Comparison of ENCODE assay signal across 8 cellular contexts in the genomic region with DNA sequence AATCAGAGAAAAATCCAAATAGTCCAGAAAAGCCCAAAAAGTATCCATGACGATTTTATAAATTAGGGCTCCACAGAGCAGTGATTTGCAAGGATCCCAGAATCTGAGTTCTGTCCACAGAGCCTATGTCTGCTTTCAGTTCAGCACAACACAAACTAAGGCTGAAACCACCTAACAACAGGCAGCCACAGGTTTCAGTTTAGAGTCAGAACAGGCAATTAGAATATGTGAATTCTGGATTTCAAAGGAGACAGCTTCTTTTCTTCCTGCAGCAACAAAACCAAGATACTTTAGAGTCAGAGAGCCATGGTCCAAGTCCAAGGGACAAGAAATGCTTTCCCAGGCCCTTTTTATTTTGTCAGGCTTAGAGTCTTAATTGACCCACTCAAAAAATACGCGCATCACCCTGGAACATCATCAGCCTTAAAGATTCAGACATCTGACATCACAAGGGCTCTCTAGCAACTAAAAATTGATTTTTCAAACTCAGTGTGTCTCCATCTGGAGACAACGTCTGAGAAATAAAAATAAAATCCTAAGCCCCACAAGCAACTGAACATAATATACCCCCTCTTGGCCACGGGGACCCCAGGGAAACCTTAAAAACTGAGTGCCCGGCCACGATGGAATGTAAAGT. TPM values are rescaled to one million over a fixed set of nuclear protein-coding genes. Genes with fewer than 3 reads are reported as not detected.
DNase-seq lines count a peak whose midpoint lies in the region; ATAC-seq lines count a peak whose summit lies in the region.

No MANE protein-coding gene starts in this region.

- no peaks in the 10 kb centered on the region for H3K36me3 Mint-ChIP-seq in stimulated activated effector memory CD8-positive, alpha-beta T cell treated with anti-CD3 and anti-CD28 coated beads, Interleukin-12 subunit alpha, Interleukin-12 subunit beta, amount 100 ng/mL, for 72 hours
- no peaks in the 10 kb centered on the region for H3K36me3 Mint-ChIP-seq in activated T-helper 2 cell treated with anti-CD3 and anti-CD28 coated beads, Interferon-gamma antibody, Interleukin-2, Interleukin-4, amounts not matched to agents 10 μg/mL and 5 μg/mL and 100 μg/mL, durations not matched to agents 14 hours and 24 hours and 36 hours (ENCODE audit: low read depth)

- peak overlapping the region; percentile 9 for H3K27ac Mint-ChIP-seq in stimulated activated effector memory CD8-positive, alpha-beta T cell treated with anti-CD3 and anti-CD28 coated beads, Interleukin-12 subunit alpha, Interleukin-12 subunit beta, amount 100 ng/mL, for 72 hours
- H3K27ac Mint-ChIP-seq in activated T-helper 2 cell treated with anti-CD3 and anti-CD28 coated beads, Interferon-gamma antibody, Interleukin-2, Interleukin-4, amounts not matched to agents 10 μg/mL and 5 μg/mL and 100 μg/mL, durations not matched to agents 14 hours and 24 hours and 36 hours: no peak overlapping the region

- ATAC-seq in GM18520 (IDR thresholded peaks at IDR 0.05; ENCODE audit: unreplicated experiment) (peak; percentile 75), HG02610 (IDR thresholded peaks at IDR 0.05; ENCODE audit: unreplicated experiment) (peak; percentile 82), left cardiac atrium (peak; percentile 21 to 42)
- peak; percentile 88 for ATAC-seq in stimulated activated effector memory CD8-positive, alpha-beta T cell treated with anti-CD3 and anti-CD28 coated beads, Interleukin-12 subunit alpha, Interleukin-12 subunit beta, amount 100 ng/mL, for 72 hours

- H3K9me3 Mint-ChIP-seq in stimulated activated effector memory CD8-positive, alpha-beta T cell treated with anti-CD3 and anti-CD28 coated beads, Interleukin-12 subunit alpha, Interleukin-12 subunit beta, amount 100 ng/mL, for 72 hours: peaks cover 3% of the 10 kb centered on the region
- H3K9me3 Mint-ChIP-seq in activated T-helper 2 cell treated with anti-CD3 and anti-CD28 coated beads, Interferon-gamma antibody, Interleukin-2, Interleukin-4, amounts not matched to agents 10 μg/mL and 5 μg/mL and 100 μg/mL, durations not matched to agents 14 hours and 24 hours and 36 hours: no peaks in the 10 kb centered on the region

- peak; percentile 53 for DNase-seq in RPMI8226
- DNase-seq in left cardiac atrium: no peak
- DNase-seq in stimulated activated effector memory CD8-positive, alpha-beta T cell treated with anti-CD3 and anti-CD28 coated beads, Interleukin-12 subunit alpha, Interleukin-12 subunit beta, amount 100 ng/mL, for 72 hours (ENCODE audit: low spot score in 2 of 2): no peak
- DNase-seq in NCI-H526 treated with DMSO at 0.1 percent for 48 hours (lab: John Stamatoyannopoulos, UW): no peak
- DNase-seq in MV-4-11 (lab: John Stamatoyannopoulos, UW): no peak
- DNase-seq in activated T-helper 2 cell treated with anti-CD3 and anti-CD28 coated beads, Interferon-gamma antibody, Interleukin-2, Interleukin-4, amounts not matched to agents 10 μg/mL and 5 μg/mL and 100 μg/mL, durations not matched to agents 14 hours and 24 hours and 36 hours (ENCODE audit: low spot score): no peak

- H3K27me3 Mint-ChIP-seq in activated T-helper 2 cell treated with anti-CD3 and anti-CD28 coated beads, Interferon-gamma antibody, Interleukin-2, Interleukin-4, amounts not matched to agents 10 μg/mL and 5 μg/mL and 100 μg/mL, durations not matched to agents 14 hours and 24 hours and 36 hours (ENCODE audit: low read depth): peaks cover 66% of the 10 kb centered on the region

- H3K4me1 Mint-ChIP-seq in stimulated activated effector memory CD8-positive, alpha-beta T cell treated with anti-CD3 and anti-CD28 coated beads, Interleukin-12 subunit alpha, Interleukin-12 subunit beta, amount 100 ng/mL, for 72 hours: peaks cover 28% of the 10 kb centered on the region
- H3K4me1 Mint-ChIP-seq in activated T-helper 2 cell treated with anti-CD3 and anti-CD28 coated beads, Interferon-gamma antibody, Interleukin-2, Interleukin-4, amounts not matched to agents 10 μg/mL and 5 μg/mL and 100 μg/mL, durations not matched to agents 14 hours and 24 hours and 36 hours (ENCODE audit: low read depth): peaks cover 18% of the 10 kb centered on the region

- intact Hi-C loops in left cardiac atrium (cut with DNase I): no loop called here
- intact Hi-C loops in activated T-helper 2 cell treated with anti-CD3 and anti-CD28 coated beads, Interferon-gamma antibody, Interleukin-2, Interleukin-4, amounts not matched to agents 10 μg/mL and 5 μg/mL and 100 μg/mL, durations not matched to agents 14 hours and 24 hours and 36 hours (cut with micrococcal nuclease): no loop called here

- no peak overlapping the region for H3K4me3 Mint-ChIP-seq in stimulated activated effector memory CD8-positive, alpha-beta T cell treated with anti-CD3 and anti-CD28 coated beads, Interleukin-12 subunit alpha, Interleukin-12 subunit beta, amount 100 ng/mL, for 72 hours
- H3K4me3 Mint-ChIP-seq in activated T-helper 2 cell treated with anti-CD3 and anti-CD28 coated beads, Interferon-gamma antibody, Interleukin-2, Interleukin-4, amounts not matched to agents 10 μg/mL and 5 μg/mL and 100 μg/mL, durations not matched to agents 14 hours and 24 hours and 36 hours (ENCODE audit: low read depth): no peak overlapping the region

RNA-seq across cellular contexts. Expression of a gene that starts 23.7 kb away (rescaled TPM):
- total RNA-seq in left cardiac atrium: 10 to 100 TPM in 1 of 2 donors, 1 to 10 TPM in 1; 8.6 to 19.9 TPM
- total RNA-seq in activated T-helper 2 cell treated with anti-CD3 and anti-CD28 coated beads, Interferon-gamma antibody, Interleukin-2, Interleukin-4, amounts not matched to agents 10 μg/mL and 5 μg/mL and 100 μg/mL, durations not matched to agents 14 hours and 24 hours and 36 hours: 0.74 and 0.94 TPM in 2 replicates

RNA-seq across cellular contexts. Expression of a gene that starts 26.3 kb away (rescaled TPM):
- total RNA-seq in left cardiac atrium: not detected
- not detected in 2 replicates for total RNA-seq in activated T-helper 2 cell treated with anti-CD3 and anti-CD28 coated beads, Interferon-gamma antibody, Interleukin-2, Interleukin-4, amounts not matched to agents 10 μg/mL and 5 μg/mL and 100 μg/mL, durations not matched to agents 14 hours and 24 hours and 36 hours

RNA-seq across cellular contexts. Expression of a gene that starts 40.9 kb away (rescaled TPM):
- 10 to 100 TPM; 15.3 to 20.6 TPM for total RNA-seq in left cardiac atrium
- 0.09 and 0.32 TPM in 2 replicates for total RNA-seq in activated T-helper 2 cell treated with anti-CD3 and anti-CD28 coated beads, Interferon-gamma antibody, Interleukin-2, Interleukin-4, amounts not matched to agents 10 μg/mL and 5 μg/mL and 100 μg/mL, durations not matched to agents 14 hours and 24 hours and 36 hours

RNA-seq across cellular contexts. Expression of a gene that starts 49.7 kb away (rescaled TPM):
- 1 to 10 TPM; 3.5 to 4.6 TPM for total RNA-seq in left cardiac atrium
- total RNA-seq in activated T-helper 2 cell treated with anti-CD3 and anti-CD28 coated beads, Interferon-gamma antibody, Interleukin-2, Interleukin-4, amounts not matched to agents 10 μg/mL and 5 μg/mL and 100 μg/mL, durations not matched to agents 14 hours and 24 hours and 36 hours: 0.57 and 0.82 TPM in 2 replicates

Comparison
In these comparisons a context has a peak if more than half of its experiments do, and no peak if none do; other contexts are left out.
1. ATAC-seq: peak in every context shown above with its lines; median percentile 88 in stimulated activated effector memory CD8-positive, alpha-beta T cell treated with anti-CD3 and anti-CD28 coated beads, Interleukin-12 subunit alpha, Interleukin-12 subunit beta, amount 100 ng/mL, for 72 hours; 82 in HG02610; 75 in GM18520; 32 in left cardiac atrium.
2. RNA of a gene that starts 40.9 kb away (total RNA-seq): 15.3 to 20.6 TPM in left cardiac atrium; 0.09 to 0.32 TPM in activated T-helper 2 cell treated with anti-CD3 and anti-CD28 coated beads, Interferon-gamma antibody, Interleukin-2, Interleukin-4, amounts not matched to agents 10 μg/mL and 5 μg/mL and 100 μg/mL, durations not matched to agents 14 hours and 24 hours and 36 hours; every median in the first group is over 10 times any median in the second.